Comparison of ENCODE assay signal across 8 cellular contexts in the genomic region with DNA sequence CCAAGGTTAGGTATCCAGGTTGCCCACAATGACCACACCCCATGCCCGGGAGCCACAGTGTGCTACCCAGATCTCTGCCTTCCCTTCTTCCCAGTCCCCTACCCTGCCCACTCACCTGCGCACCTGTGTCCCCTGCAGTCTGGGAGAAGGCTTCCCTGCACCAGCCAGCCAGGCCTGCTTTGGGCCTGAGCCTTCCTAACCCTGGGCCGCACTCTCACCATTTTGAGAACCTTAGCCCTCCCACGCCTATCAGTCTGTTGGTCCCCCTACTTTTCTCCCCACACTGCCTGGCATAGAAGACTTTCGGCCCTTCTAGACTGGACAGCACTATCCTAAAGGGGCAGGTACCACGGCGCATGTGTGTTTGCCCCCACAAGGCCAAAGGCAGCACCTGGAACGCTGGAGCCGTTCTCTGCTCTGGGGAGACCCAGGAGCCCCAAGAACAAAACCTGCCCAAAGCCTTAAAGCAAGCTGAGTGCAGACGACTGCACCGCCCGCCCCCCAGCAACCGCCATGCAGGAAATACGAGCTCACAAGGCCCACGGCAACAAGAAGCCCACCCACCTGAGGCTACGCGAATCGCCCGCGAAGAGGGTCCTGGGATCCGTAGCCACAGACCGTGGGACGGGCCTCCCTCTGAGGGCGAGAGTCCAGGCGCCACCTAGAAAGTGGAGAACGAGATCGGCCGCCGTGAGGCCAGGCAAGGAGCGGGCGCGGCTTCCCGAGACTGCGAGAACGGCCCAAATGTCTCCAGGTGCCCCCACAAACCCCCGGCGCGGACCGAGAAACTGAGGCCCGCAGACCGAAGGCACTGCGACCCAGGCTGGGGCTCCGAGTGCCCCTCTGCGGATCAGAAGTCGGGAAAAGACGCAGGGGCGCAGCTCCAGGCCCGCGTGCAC. TPM values are rescaled to one million over a fixed set of nuclear protein-coding genes. Genes with fewer than 3 reads are reported as not detected.
A peak's percentile ranks its signal among the peaks of the same experiment; 100 is the strongest.
DNase-seq lines count a peak whose midpoint lies in the region; ATAC-seq and TF ChIP-seq lines count a peak whose summit lies in the region.

No MANE protein-coding gene starts in this region.

- peaks cover 29% of the 10 kb centered on the region for H3K4me1 Mint-ChIP-seq in neural crest cell

- no peaks in the 10 kb centered on the region for H3K9me3 Mint-ChIP-seq in neural crest cell

- peak; percentile 41 for DNase-seq in GM06990 (ENCODE audit: extremely low read depth, insufficient read length)
- peak; percentile 16 for DNase-seq in fibroblast of pulmonary artery (ENCODE audit: low read depth)
- DNase-seq in neural crest cell (ENCODE audit: low read depth, low spot score): peak; percentile 36
- no peak for DNase-seq in NCI-H2171 treated with DMSO at 0.1 percent for 48 hours (lab: John Stamatoyannopoulos, UW)
- DNase-seq in cerebellum (ENCODE audit: low spot score): no peak

- H3K4me3 ChIP-seq in GM06990 (replicated peaks; ENCODE audit: low read depth, low read length) (peak overlapping the region; percentile 98), fibroblast of pulmonary artery (replicated peaks; ENCODE audit: low read depth, low read length) (peak overlapping the region; percentile 92)

- H3K27me3 Mint-ChIP-seq in neural crest cell (ENCODE audit: low read depth): no peaks in the 10 kb centered on the region

- ATAC-seq in HG02642 (IDR thresholded peaks at IDR 0.05; ENCODE audit: poor library complexity, unreplicated experiment): peak; percentile 11
- no peak for ATAC-seq in GM19324 (IDR thresholded peaks at IDR 0.05; ENCODE audit: low FRiP score, unreplicated experiment)

- peaks cover 16% of the 10 kb centered on the region for H3K36me3 ChIP-seq in GM06990 (ENCODE audit: control insufficient read depth, insufficient read depth, low read length)

- H3K27ac Mint-ChIP-seq in neural crest cell (ENCODE audit: unreplicated experiment): peak overlapping the region; percentile 89

- TF ChIP-seq CTCF in GM06990 (IDR thresholded peaks at IDR 0.05; ENCODE audit: insufficient read depth, low read length, poor library complexity, severe bottlenecking): no peak
- no peak for TF ChIP-seq CTCF in VCaP (conservative IDR thresholded peaks at IDR 0.05)
- TF ChIP-seq CTCF in fibroblast of pulmonary artery (IDR thresholded peaks at IDR 0.05; ENCODE audit: low read length, missing control alignments): no peak
- TF ChIP-seq CTCF in neural crest cell (conservative IDR thresholded peaks at IDR 0.05): peak; percentile 3

- no peaks in the 10 kb centered on the region for H3K36me3 Mint-ChIP-seq in neural crest cell (ENCODE audit: low read depth)

- H3K27ac ChIP-seq in VCaP: peak overlapping the region; percentile 99

- H3K27me3 ChIP-seq in GM06990 (replicated peaks; ENCODE audit: control insufficient read depth, insufficient read depth, low read length): no peaks in the 10 kb centered on the region

- peak overlapping the region; percentile 99 for H3K4me3 Mint-ChIP-seq in neural crest cell

RNA-seq across cellular contexts. Expression of a gene that starts 0.5 kb away (rescaled TPM):
- 12.1 and 13.8 TPM in 2 replicates for total RNA-seq in neural crest cell
- total RNA-seq in cerebellum: 4.9 TPM

RNA-seq across cellular contexts. Expression of a gene that starts 0.5 kb away (rescaled TPM):
- total RNA-seq in neural crest cell (26.7 and 28.1 TPM in 2 replicates), cerebellum (17.5 TPM)

Comparison
In these comparisons a context has a peak if more than half of its experiments do, and no peak if none do; other contexts are left out.
1. DNase-seq: peak in GM06990 (single experiment), fibroblast of pulmonary artery (single experiment) and neural crest cell (single experiment); none in NCI-H2171 treated with DMSO at 0.1 percent for 48 hours (single experiment) and cerebellum (single experiment).